ENCODE assay signal across 1 cellular context in genomic region chr2:218332920-218333645, GRCh38.
TF ChIP-seq lines count a peak whose summit lies in the region.

No MANE protein-coding gene starts in this region.

TF ChIP-seq in H1, 55 proteins besides CTCF, POLR2A, EP300 and RAD21:
- TF ChIP-seq RFX5 (IDR thresholded peaks at IDR 0.05; ENCODE audit: borderline replicate concordance, low read depth, low read length) (no peak), ATF3 (IDR thresholded peaks at IDR 0.05; ENCODE audit: insufficient read depth, low read depth, low read length) (no peak), SIRT6 (IDR thresholded peaks at IDR 0.05; ENCODE audit: low read length) (no peak)
- TF ChIP-seq, protein P1, sequence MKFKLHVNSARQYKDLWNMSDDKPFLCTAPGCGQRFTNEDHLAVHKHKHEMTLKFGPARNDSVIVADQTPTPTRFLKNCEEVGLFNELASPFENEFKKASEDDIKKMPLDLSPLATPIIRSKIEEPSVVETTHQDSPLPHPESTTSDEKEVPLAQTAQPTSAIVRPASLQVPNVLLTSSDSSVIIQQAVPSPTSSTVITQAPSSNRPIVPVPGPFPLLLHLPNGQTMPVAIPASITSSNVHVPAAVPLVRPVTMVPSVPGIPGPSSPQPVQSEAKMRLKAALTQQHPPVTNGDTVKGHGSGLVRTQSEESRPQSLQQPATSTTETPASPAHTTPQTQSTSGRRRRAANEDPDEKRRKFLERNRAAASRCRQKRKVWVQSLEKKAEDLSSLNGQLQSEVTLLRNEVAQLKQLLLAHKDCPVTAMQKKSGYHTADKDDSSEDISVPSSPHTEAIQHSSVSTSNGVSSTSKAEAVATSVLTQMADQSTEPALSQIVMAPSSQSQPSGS (IDR thresholded peaks at IDR 0.05; ENCODE audit: low read length): no peak
